In the genomic region with DNA sequence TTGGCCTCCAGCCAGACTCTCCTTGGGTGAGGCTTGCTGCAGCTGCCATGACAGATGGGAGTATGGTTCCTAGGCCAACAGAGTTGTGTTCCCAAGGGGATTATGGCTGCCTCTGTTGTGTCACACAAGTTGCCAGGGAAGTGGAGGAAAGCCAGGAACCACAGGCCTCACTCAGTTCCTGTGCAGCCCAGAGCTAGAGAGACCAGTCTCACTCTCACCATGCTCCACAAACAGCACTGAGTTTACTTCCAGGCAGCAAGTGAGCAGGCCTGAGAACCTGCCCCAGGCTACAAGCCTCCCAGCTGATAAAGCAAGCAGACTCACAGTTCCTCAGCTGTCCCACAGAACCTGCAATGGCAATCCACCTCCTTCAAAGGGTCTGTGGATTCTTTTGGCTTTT, we compare ENCODE assay signal across 13 cellular contexts.
DNase-seq lines count a peak whose midpoint lies in the region; FAIRE-seq and TF ChIP-seq lines count a peak whose summit lies in the region.
"Had no signal": no experiment of that assay in that cellular context is flagged by ENCODE, and none has a peak within 500 bp of the region (broad histone marks: within the 10 kb centered on the region; RNA-seq: fewer than 3 reads in every experiment).

No MANE protein-coding gene starts in this region.

- H3K27me3 ChIP-seq in bronchial epithelial cell (ENCODE audit: control insufficient read depth, insufficient read depth, low read length) (no peaks in the 10 kb centered on the region), neural progenitor cell (no peaks in the 10 kb centered on the region)

- H3K79me2 ChIP-seq in neural progenitor cell (ENCODE audit: low read depth): no peaks in the 10 kb centered on the region

- H2AFZ ChIP-seq in neural progenitor cell (replicated peaks): no peak overlapping the region

- no peaks in the 10 kb centered on the region for H3K27me3 Mint-ChIP-seq in neural progenitor cell (ENCODE audit: insufficient read depth, low read depth)
- H3K27me3 Mint-ChIP-seq: CD4-positive, alpha-beta memory T cell had no signal

- no peaks in the 10 kb centered on the region for H3K4me1 ChIP-seq in neural progenitor cell

- no peak for FAIRE-seq in bronchial epithelial cell (lab: Jason Lieb, UNC)

- no peak overlapping the region for H3K9ac ChIP-seq in neural progenitor cell

- DNase-seq in ELR (ENCODE audit: low read depth) (peak; percentile 27), NCI-H2171 treated with DMSO at 0.1 percent for 48 hours (lab: John Stamatoyannopoulos, UW) (peak; percentile 97), bronchial epithelial cell (ENCODE audit: low read depth) (peak; percentile 18), retinal pigment epithelial cell (ENCODE audit: low read depth) (peak; percentile 29), SIG-M5 treated with dmso at 0.1 percent for 504 hours (lab: John Stamatoyannopoulos, UW; ENCODE audit: unreplicated experiment) (no peak), neural progenitor cell (ENCODE audit: low spot score) (no peak)
- DNase-seq in activated CD8-positive, alpha-beta memory T cell treated with anti-CD3 and anti-CD28 coated beads for 24 hours: no peak
- DNase-seq: activated CD4-positive, alpha-beta T cell treated with anti-CD3 and anti-CD28 coated beads, Interleukin-2, amount 50 U/mL, for 4 hours; activated effector memory CD4-positive, alpha-beta T cell treated with anti-CD3 and anti-CD28 coated beads, Interleukin-2, amount 50 U/mL, for 16 hours; CD4-positive, alpha-beta memory T cell; naive thymus-derived CD8-positive, alpha-beta T cell; NCI-H146 had no signal

- no peaks in the 10 kb centered on the region for H3K9me3 ChIP-seq in neural progenitor cell (ENCODE audit: low read depth)

- TF ChIP-seq CTCF in bronchial epithelial cell (IDR thresholded peaks at IDR 0.05; ENCODE audit: insufficient read depth, low read length, severe bottlenecking) (no peak), retinal pigment epithelial cell (conservative IDR thresholded peaks at IDR 0.05; ENCODE audit: low read depth, low read length) (no peak), neural progenitor cell (IDR thresholded peaks at IDR 0.05) (no peak)

- H3K4me3 Mint-ChIP-seq in neural progenitor cell: no peak overlapping the region
- H3K4me3 Mint-ChIP-seq: CD4-positive, alpha-beta memory T cell; naive thymus-derived CD8-positive, alpha-beta T cell; T-helper 2 cell treated with Interferon-gamma antibody and Interleukin-4, amounts not matched to agents 5 μg/mL and 100 μg/mL, for 36 hours had no signal

- H3K4me1 Mint-ChIP-seq in neural progenitor cell: peaks cover 2% of the 10 kb centered on the region
- H3K4me1 Mint-ChIP-seq: CD4-positive, alpha-beta memory T cell; naive thymus-derived CD8-positive, alpha-beta T cell had no signal

- H3F3A ChIP-seq in neural progenitor cell (ENCODE audit: low read depth): no peaks in the 10 kb centered on the region

- no peak overlapping the region for H3K4me2 ChIP-seq in neural progenitor cell

- no peak overlapping the region for H3K4me3 ChIP-seq in bronchial epithelial cell (ENCODE audit: low read depth, low read length)
- no peak overlapping the region for H3K4me3 ChIP-seq in retinal pigment epithelial cell (ENCODE audit: low read length)
- H3K4me3 ChIP-seq in neural progenitor cell: no peak overlapping the region

- H3K36me3 ChIP-seq in bronchial epithelial cell (ENCODE audit: control insufficient read depth, insufficient read depth, low read length) (no peaks in the 10 kb centered on the region), neural progenitor cell (no peaks in the 10 kb centered on the region)

- H3K27ac ChIP-seq in neural progenitor cell: no peak overlapping the region

- no peaks in the 10 kb centered on the region for H4K20me1 ChIP-seq in neural progenitor cell (ENCODE audit: low read depth)

- H3K27ac Mint-ChIP-seq in neural progenitor cell: no peak overlapping the region
- H3K27ac Mint-ChIP-seq: CD4-positive, alpha-beta memory T cell; naive thymus-derived CD8-positive, alpha-beta T cell; T-helper 2 cell treated with Interferon-gamma antibody and Interleukin-4, amounts not matched to agents 5 μg/mL and 100 μg/mL, for 36 hours had no signal

- peaks cover 11% of the 10 kb centered on the region for H3K9me3 Mint-ChIP-seq in neural progenitor cell
- H3K9me3 Mint-ChIP-seq: T-helper 2 cell treated with Interferon-gamma antibody and Interleukin-4, amounts not matched to agents 5 μg/mL and 100 μg/mL, for 36 hours had no signal

- no peaks in the 10 kb centered on the region for H3K36me3 Mint-ChIP-seq in neural progenitor cell
- H3K36me3 Mint-ChIP-seq: CD4-positive, alpha-beta memory T cell had no signal

Comparison
In these comparisons a context has a peak if more than half of its experiments do, and no peak if none do; other contexts are left out.
1. DNase-seq: peak in ELR (single experiment), NCI-H2171 treated with DMSO at 0.1 percent for 48 hours (single experiment), bronchial epithelial cell (single experiment) and retinal pigment epithelial cell (single experiment); none in activated CD8-positive, alpha-beta memory T cell treated with anti-CD3 and anti-CD28 coated beads for 24 hours (single experiment), SIG-M5 treated with dmso at 0.1 percent for 504 hours (single experiment) and neural progenitor cell (single experiment).